Comparison of ENCODE assay signal across 8 cellular contexts in genomic region chr17:42459256-42459982, GRCh38. TPM values are rescaled to one million over a fixed set of nuclear protein-coding genes. Genes with fewer than 3 reads are reported as not detected.
DNase-seq lines count a peak whose midpoint lies in the region; ATAC-seq, FAIRE-seq and TF ChIP-seq lines count a peak whose summit lies in the region.

No MANE protein-coding gene starts in this region.

- H3K36me3 ChIP-seq in bronchial epithelial cell (ENCODE audit: control insufficient read depth, insufficient read depth, low read length) = peaks cover 5% of the 10 kb centered on the region
- H3K36me3 ChIP-seq in sigmoid colon = peaks cover 0 to 24% (median 9%) of the 10 kb centered on the region in 4 donors

- peaks cover 47% of the 10 kb centered on the region for H3K4me1 Mint-ChIP-seq in CD4-positive, alpha-beta T cell (ENCODE audit: low read depth)

- peak overlapping the region; percentile 85 for H3K27ac Mint-ChIP-seq in CD4-positive, alpha-beta T cell

- no peak for TF ChIP-seq EP300 in sigmoid colon (IDR thresholded peaks at IDR 0.05)

- peak; percentile 11 for ATAC-seq in CD4-positive, alpha-beta T cell (ENCODE audit: poor library complexity)
- no peak for ATAC-seq in GM21447 (IDR thresholded peaks at IDR 0.05; ENCODE audit: unreplicated experiment)

- no peak for DNase-seq in CD4-positive, alpha-beta T cell
- DNase-seq in HK-2 (ENCODE audit: unreplicated experiment) = peak; percentile 47
- peak; percentile 69 for DNase-seq in RPMI8226
- peak; percentile 67 for DNase-seq in bronchial epithelial cell (ENCODE audit: low read depth)
- peak; percentile 41 for DNase-seq in iPS-NIHi7 (ENCODE audit: extremely low spot score)
- DNase-seq in sigmoid colon = peak; percentile 78
- no peak for DNase-seq in GM19239 (ENCODE audit: insufficient read length, low spot score)

- H3K4me3 Mint-ChIP-seq in CD4-positive, alpha-beta T cell = peak overlapping the region; percentile 92

- POLR2A ChIA-PET in CD4-positive, alpha-beta T cell (lab: Charles Lee) = interaction anchor here (0.8 to 1.1 kb wide), 5 partner anchors 9 to 493 kb away, joined by 3 to 4 read pairs (median 3); partner anchors contain the start of gene CNP

- H3K36me3 Mint-ChIP-seq in CD4-positive, alpha-beta T cell (ENCODE audit: low read depth) = peaks cover 28% of the 10 kb centered on the region

- H3K27ac ChIP-seq in CD4-positive, alpha-beta T cell (ENCODE audit: low read depth, low read length) = no peak overlapping the region
- peak overlapping the region; percentile 95 to 99 (median 96) for H3K27ac ChIP-seq in sigmoid colon

- no peak for FAIRE-seq in bronchial epithelial cell (lab: Jason Lieb, UNC)
- no peak for FAIRE-seq in GM19239 (lab: Jason Lieb, UNC)

- no peaks in the 10 kb centered on the region for H3K27me3 ChIP-seq in CD4-positive, alpha-beta T cell (ENCODE audit: control insufficient read depth, insufficient read depth, low read length)
- H3K27me3 ChIP-seq in bronchial epithelial cell (ENCODE audit: control insufficient read depth, insufficient read depth, low read length) (no peaks in the 10 kb centered on the region), sigmoid colon (no peaks in the 10 kb centered on the region)

- H3K4me3 ChIP-seq in bronchial epithelial cell (ENCODE audit: low read depth, low read length) (peak overlapping the region; percentile 45), sigmoid colon (peak overlapping the region; percentile 72 to 86 (median 78))

- CTCF ChIA-PET in CD4-positive, alpha-beta T cell (lab: Charles Lee) = interaction anchor here (0.8 to 1.3 kb wide), 3 partner anchors 10 to 230 kb away, joined by 3 read pairs; no protein-coding TSS in a partner anchor

- WGBS in sigmoid colon, 2 donors = 3 to 8% methylated on average over 13 of the region's 13 CpGs

- no peaks in the 10 kb centered on the region for H3K27me3 Mint-ChIP-seq in CD4-positive, alpha-beta T cell

- intact Hi-C loops in CD4-positive, alpha-beta T cell (cut with DNase I, micrococcal nuclease) = loop anchor here in 1 of 2 experiments (2.0 to 5.0 kb wide), 2 partner anchors 25 to 122 kb away; no protein-coding TSS in a partner anchor
- intact Hi-C loops in sigmoid colon (cut with DNase I) = loop anchor here (5.0 kb wide), 1 partner anchor 137 kb away; no protein-coding TSS in a partner anchor

- H3K4me1 ChIP-seq in sigmoid colon = peaks cover 0 to 30% (median 15%) of the 10 kb centered on the region in 4 donors

- H3K9me3 ChIP-seq in CD4-positive, alpha-beta T cell (ENCODE audit: control insufficient read depth, low read length) = no peaks in the 10 kb centered on the region
- H3K9me3 ChIP-seq in sigmoid colon = no peaks in the 10 kb centered on the region

- H3K9me3 Mint-ChIP-seq in CD4-positive, alpha-beta T cell = no peaks in the 10 kb centered on the region

- peak; percentile 23 for TF ChIP-seq CTCF in CD4-positive, alpha-beta T cell (IDR thresholded peaks at IDR 0.05)
- TF ChIP-seq CTCF in bronchial epithelial cell (IDR thresholded peaks at IDR 0.05; ENCODE audit: insufficient read depth, low read length, severe bottlenecking) (peak; percentile 46), sigmoid colon (IDR thresholded peaks at IDR 0.05) (peak in 1 of 4 experiments; percentile 8)

- TF ChIP-seq POLR2A in sigmoid colon (IDR thresholded peaks at IDR 0.05) = no peak

RNA-seq across cellular contexts. Expression of gene ATP6V0A1, which starts 0.7 kb away (rescaled TPM):
- total RNA-seq in CD4-positive, alpha-beta T cell = 10 to 100 TPM; 10.4 to 14.4 TPM
- total RNA-seq in bronchial epithelial cell (20.0 and 54.2 TPM in 2 replicates), sigmoid colon (10 to 100 TPM; 36.0 to 96.1 (median 51.2) TPM)
- polyA plus RNA-seq in sigmoid colon = 10 to 100 TPM; 11.6 to 53.1 (median 16.2) TPM

RNA-seq across cellular contexts. Expression of gene CAVIN1, which starts 36.4 kb away (rescaled TPM):
- total RNA-seq in CD4-positive, alpha-beta T cell = under 1 TPM; 0.14 to 0.16 TPM
- total RNA-seq in bronchial epithelial cell (126 and 159 TPM in 2 replicates), sigmoid colon (100 to 1,000 TPM; 231 to 519 (median 409) TPM)
- 10 to 100 TPM; 11.8 to 88.9 (median 50.1) TPM for polyA plus RNA-seq in sigmoid colon

Comparison
In these comparisons a context has a peak if more than half of its experiments do, and no peak if none do; other contexts are left out.
1. DNase-seq: peak in HK-2 (single experiment), RPMI8226 (single experiment), bronchial epithelial cell (single experiment), iPS-NIHi7 (single experiment) and sigmoid colon (single experiment); none in CD4-positive, alpha-beta T cell (0 of 10) and GM19239 (single experiment).
2. RNA of gene CAVIN1, which starts 36.4 kb away (total RNA-seq): 231 to 519 TPM in sigmoid colon and 126 to 159 TPM in bronchial epithelial cell; 0.14 to 0.16 TPM in CD4-positive, alpha-beta T cell; every median in the first group is over 100 times any median in the second.